ENCODE assay signal across 16 cellular contexts in the genomic region with DNA sequence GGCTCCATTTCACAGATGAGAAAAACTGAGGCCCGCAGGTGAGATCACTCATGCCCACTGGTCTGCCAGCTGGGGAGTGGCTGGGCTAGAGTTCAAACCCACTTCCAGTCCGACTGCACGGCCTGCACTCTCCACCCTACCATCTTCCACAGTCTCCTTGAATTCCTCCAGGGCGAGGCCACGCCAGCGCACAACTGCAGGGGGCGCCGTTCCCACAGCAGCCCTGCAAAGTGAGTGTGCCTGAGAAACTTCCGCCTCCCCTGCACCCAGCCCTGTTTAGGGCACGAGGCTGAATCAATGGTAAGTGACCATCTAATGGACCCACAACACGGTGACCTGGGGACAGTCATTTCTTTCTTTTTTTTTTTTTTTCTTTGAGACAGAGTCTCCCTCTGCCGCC. TPM values are rescaled to one million over a fixed set of nuclear protein-coding genes. Genes with fewer than 3 reads are reported as not detected.
DNase-seq lines count a peak whose midpoint lies in the region; ATAC-seq and TF ChIP-seq lines count a peak whose summit lies in the region.
"Had no signal": no experiment of that assay in that cellular context is flagged by ENCODE, and none has a peak within 500 bp of the region (broad histone marks: within the 10 kb centered on the region; RNA-seq: fewer than 3 reads in every experiment).

No MANE protein-coding gene starts in this region.

- H4K20me1 ChIP-seq in DOHH2 (ENCODE audit: control insufficient read depth, insufficient read depth, low read depth, low read length): no peaks in the 10 kb centered on the region

- no peak overlapping the region for H3K27ac Mint-ChIP-seq in nephron progenitor cell
- no peak overlapping the region for H3K27ac Mint-ChIP-seq in stimulated activated effector memory CD8-positive, alpha-beta T cell treated with anti-CD3 and anti-CD28 coated beads, Interleukin-12 subunit alpha, Interleukin-12 subunit beta, amount 100 ng/mL, for 72 hours
- H3K27ac Mint-ChIP-seq: dendritic cell treated with granulocyte-macrophage colony-stimulating factor and Interleukin-4, amounts not matched to agents 40 ng/mL and 50 ng/mL, for 4 days had no signal

- H3K27me3 ChIP-seq in DOHH2 (ENCODE audit: control insufficient read depth, low read length): no peaks in the 10 kb centered on the region
- H3K27me3 ChIP-seq in WERI-Rb-1 (ENCODE audit: insufficient read depth, low read depth, severe bottlenecking): no peaks in the 10 kb centered on the region

- peaks cover 78% of the 10 kb centered on the region for H3K27me3 Mint-ChIP-seq in nephron progenitor cell (ENCODE audit: low read depth, poor library complexity)

- H3K9me2 ChIP-seq in DOHH2 (replicated peaks; ENCODE audit: control insufficient read depth, low read length): no peaks in the 10 kb centered on the region

- no peak for ATAC-seq in Right ventricle myocardium inferior
- no peak for ATAC-seq in stimulated activated effector memory CD8-positive, alpha-beta T cell treated with anti-CD3 and anti-CD28 coated beads, Interleukin-12 subunit alpha, Interleukin-12 subunit beta, amount 100 ng/mL, for 72 hours

- no peak for DNase-seq in GM20000 (ENCODE audit: low spot score)
- DNase-seq in WERI-Rb-1: no peak
- no peak for DNase-seq in nephron progenitor cell
- DNase-seq in ureter (ENCODE audit: low spot score): no peak
- no peak for DNase-seq in Right ventricle myocardium inferior (ENCODE audit: missing footprints)
- DNase-seq in stimulated activated effector memory CD8-positive, alpha-beta T cell treated with anti-CD3 and anti-CD28 coated beads, Interleukin-12 subunit alpha, Interleukin-12 subunit beta, amount 100 ng/mL, for 72 hours (ENCODE audit: low spot score in 2 of 2): no peak
- DNase-seq: DMS53, GOT3, kidney glomerular epithelial cell, MV-4-11 had no signal

- no peaks in the 10 kb centered on the region for H3K9me3 Mint-ChIP-seq in nephron progenitor cell
- H3K9me3 Mint-ChIP-seq in stimulated activated effector memory CD8-positive, alpha-beta T cell treated with anti-CD3 and anti-CD28 coated beads, Interleukin-12 subunit alpha, Interleukin-12 subunit beta, amount 100 ng/mL, for 72 hours: no peaks in the 10 kb centered on the region
- H3K9me3 Mint-ChIP-seq: dendritic cell treated with granulocyte-macrophage colony-stimulating factor and Interleukin-4, amounts not matched to agents 40 ng/mL and 50 ng/mL, for 4 days had no signal

- H3K4me3 ChIP-seq in DOHH2 (ENCODE audit: low read length) (no peak overlapping the region), WERI-Rb-1 (ENCODE audit: low read depth, low read length) (no peak overlapping the region; the same call in 1 of the 2 replicates)
- H3K4me3 ChIP-seq: hepatocyte had no signal

- intact Hi-C loops in Right ventricle myocardium inferior (cut with DNase I): no loop called here

- H3K36me3 Mint-ChIP-seq in nephron progenitor cell (ENCODE audit: low read depth): no peaks in the 10 kb centered on the region
- H3K36me3 Mint-ChIP-seq in stimulated activated effector memory CD8-positive, alpha-beta T cell treated with anti-CD3 and anti-CD28 coated beads, Interleukin-12 subunit alpha, Interleukin-12 subunit beta, amount 100 ng/mL, for 72 hours: no peaks in the 10 kb centered on the region

- H3K4me2 ChIP-seq in DOHH2 (ENCODE audit: low read length): no peak overlapping the region
- H3K4me2 ChIP-seq: hepatocyte had no signal

- H3K27ac ChIP-seq in DOHH2 (ENCODE audit: low read depth, low read length) (no peak overlapping the region), WERI-Rb-1 (peak overlapping the region; percentile 97; the same call in 1 of the 2 replicates)
- H3K27ac ChIP-seq: C4-2B, hepatocyte, parathyroid adenoma had no signal

- H3K36me3 ChIP-seq in DOHH2 (ENCODE audit: control insufficient read depth, low read length) (no peaks in the 10 kb centered on the region), WERI-Rb-1 (peaks cover 8% of the 10 kb centered on the region)

- H3K79me2 ChIP-seq in DOHH2 (ENCODE audit: control insufficient read depth, low read length): no peaks in the 10 kb centered on the region
- H3K79me2 ChIP-seq: hepatocyte, parathyroid adenoma had no signal

- no peak overlapping the region for H3K4me3 Mint-ChIP-seq in nephron progenitor cell
- H3K4me3 Mint-ChIP-seq in stimulated activated effector memory CD8-positive, alpha-beta T cell treated with anti-CD3 and anti-CD28 coated beads, Interleukin-12 subunit alpha, Interleukin-12 subunit beta, amount 100 ng/mL, for 72 hours: no peak overlapping the region
- H3K4me3 Mint-ChIP-seq: dendritic cell treated with granulocyte-macrophage colony-stimulating factor and Interleukin-4, amounts not matched to agents 40 ng/mL and 50 ng/mL, for 4 days had no signal

- TF ChIP-seq CTCF in DOHH2 (IDR thresholded peaks at IDR 0.05; ENCODE audit: low read depth, low read length, poor library complexity, severe bottlenecking) (peak; percentile 60), GM20000 (IDR thresholded peaks at IDR 0.05; ENCODE audit: extremely low read depth, missing control alignments) (peak; percentile 3), WERI-Rb-1 (IDR thresholded peaks at IDR 0.05; ENCODE audit: low read depth, low read length) (peak; percentile 69), nephron progenitor cell (IDR thresholded peaks at IDR 0.05) (peak; percentile 16)

- H3K9me3 ChIP-seq in DOHH2 (ENCODE audit: control insufficient read depth, insufficient read depth, low read length) (no peaks in the 10 kb centered on the region), WERI-Rb-1 (ENCODE audit: severe bottlenecking) (no peaks in the 10 kb centered on the region)

- H3K4me1 ChIP-seq in DOHH2 (ENCODE audit: control insufficient read depth, low read length): no peaks in the 10 kb centered on the region
- H3K4me1 ChIP-seq: parathyroid adenoma had no signal

- H3F3A ChIP-seq in DOHH2 (ENCODE audit: control insufficient read depth, insufficient read depth): no peaks in the 10 kb centered on the region

- H3K4me1 Mint-ChIP-seq in nephron progenitor cell: peaks cover 16% of the 10 kb centered on the region
- peaks cover 14% of the 10 kb centered on the region for H3K4me1 Mint-ChIP-seq in stimulated activated effector memory CD8-positive, alpha-beta T cell treated with anti-CD3 and anti-CD28 coated beads, Interleukin-12 subunit alpha, Interleukin-12 subunit beta, amount 100 ng/mL, for 72 hours

RNA-seq across cellular contexts. Expression of a gene that starts 0.8 kb away (rescaled TPM):
- 4.9 TPM for total RNA-seq in ureter
- total RNA-seq in Right ventricle myocardium inferior: not detected

RNA-seq across cellular contexts. Expression of a gene that starts 10.8 kb away (rescaled TPM):
- total RNA-seq in ureter: 0.91 TPM
- not detected for total RNA-seq in Right ventricle myocardium inferior

RNA-seq across cellular contexts. Expression of a gene that starts 53.2 kb away (rescaled TPM):
- total RNA-seq in ureter (not detected), Right ventricle myocardium inferior (627 TPM)
- total RNA-seq: hepatocyte, mucosa of gallbladder had no signal

Comparison
In these comparisons a context has a peak if more than half of its experiments do, and no peak if none do; other contexts are left out.
1. CTCF ChIP-seq: peak in every context shown above with its lines; median percentile 69 in WERI-Rb-1; 60 in DOHH2; 16 in nephron progenitor cell; 3 in GM20000.
2. RNA of a gene that starts 53.2 kb away (total RNA-seq): 627 TPM in Right ventricle myocardium inferior (single experiment); not detected in ureter (single experiment); every median in the first group is over 100 times any median in the second.